In the genomic region with DNA sequence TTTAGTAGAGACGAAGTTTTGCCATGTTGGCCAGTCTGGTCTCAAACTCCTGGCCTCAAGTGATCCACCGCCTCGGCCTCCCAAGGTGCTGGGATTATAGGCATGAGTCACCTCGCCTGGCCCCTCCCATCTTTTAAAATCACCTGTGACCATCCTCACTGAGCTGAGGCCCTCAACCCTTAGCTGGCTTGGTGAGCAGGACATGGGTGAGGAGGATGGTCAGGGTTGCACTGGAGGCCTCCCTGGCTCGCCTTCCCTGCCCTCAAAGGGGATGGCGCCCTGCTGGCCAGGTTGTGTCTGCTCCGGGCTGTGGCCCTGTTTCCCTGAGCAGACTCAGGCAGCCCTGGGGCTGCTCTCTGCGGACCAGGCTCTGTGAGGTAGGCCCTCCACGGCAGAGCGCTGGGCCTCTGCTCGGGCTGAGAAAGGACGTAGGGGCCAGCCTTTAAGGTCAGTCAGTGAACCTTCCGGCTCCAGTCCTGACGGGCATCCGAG, we compare ENCODE assay signal across 26 cellular contexts. TPM values are rescaled to one million over a fixed set of nuclear protein-coding genes. Genes with fewer than 3 reads are reported as not detected.
DNase-seq lines count a peak whose midpoint lies in the region; ATAC-seq, FAIRE-seq and TF ChIP-seq lines count a peak whose summit lies in the region.
"Had no signal": no experiment of that assay in that cellular context is flagged by ENCODE, and none has a peak within 500 bp of the region (broad histone marks: within the 10 kb centered on the region; RNA-seq: fewer than 3 reads in every experiment).

No MANE protein-coding gene starts in this region.

- no peak overlapping the region for H2BK15ac ChIP-seq in H1 (ENCODE audit: low read length)

- no peak overlapping the region for H2BK5ac ChIP-seq in H1 (ENCODE audit: low read depth, low read length)

- H3K27ac ChIP-seq in H1 (ENCODE audit: low read depth, low read length) (no peak overlapping the region), transverse colon (peak overlapping the region; percentile 19 to 92 (median 82))
- H3K27ac ChIP-seq: body of pancreas, SJCRH30, skin epidermis, thoracic aorta had no signal

- H3K4me1 ChIP-seq in H1 (replicated peaks in 1 of 4; ENCODE audit: control insufficient read depth in 3 of 4, insufficient read depth in 4 of 4, low read length in 3 of 4) = peaks cover 3 to 24% (median 13%) of the 10 kb centered on the region in 4 experiments
- peaks cover 4% of the 10 kb centered on the region for H3K4me1 ChIP-seq in mucosa of descending colon (ENCODE audit: low read depth)
- peaks cover 2 to 9% (median 5%) of the 10 kb centered on the region in 4 donors for H3K4me1 ChIP-seq in transverse colon

- no peak overlapping the region for H2AK5ac ChIP-seq in H1 (ENCODE audit: low read depth, low read length)

- H3K36me3 Mint-ChIP-seq in activated CD8-positive, alpha-beta memory T cell treated with anti-CD3 and anti-CD28 coated beads, Interleukin-2, amount 10 ng/mL, durations not matched to agents 7 days and 5 days = no peaks in the 10 kb centered on the region
- H3K36me3 Mint-ChIP-seq: stimulated activated memory B cell treated with anti-CD40 and anti-IgM and Interleukin-4, amounts not matched to agents 10 μg/mL and 1 μg/mL and 100 μg/mL, for 72 hours had no signal

- H3K56ac ChIP-seq in H1 (replicated peaks; ENCODE audit: insufficient read length, low read depth, low read length) = no peak overlapping the region

- H3K4me3 Mint-ChIP-seq in activated CD8-positive, alpha-beta memory T cell treated with anti-CD3 and anti-CD28 coated beads, Interleukin-2, amount 10 ng/mL, durations not matched to agents 7 days and 5 days = no peak overlapping the region
- H3K4me3 Mint-ChIP-seq: activated naive CD8-positive, alpha-beta T cell treated with anti-CD3 and anti-CD28 coated beads, Interleukin-2, amount 50 U/mL, for 24 hours; stimulated activated memory B cell treated with anti-CD40 and anti-IgM and Interleukin-4, amounts not matched to agents 10 μg/mL and 1 μg/mL and 100 μg/mL, for 72 hours had no signal

- H3K27me3 ChIP-seq in H1 (replicated peaks in 1 of 4; ENCODE audit: control insufficient read depth in 3 of 4, extremely low read depth in 1 of 4, insufficient read depth in 3 of 4, low read length in 3 of 4) = no peaks in the 10 kb centered on the region
- no peaks in the 10 kb centered on the region for H3K27me3 ChIP-seq in transverse colon
- H3K27me3 ChIP-seq: body of pancreas, SJCRH30 had no signal

- no peak overlapping the region for H2BK120ac ChIP-seq in H1 (replicated peaks; ENCODE audit: low read depth, low read length)

- FAIRE-seq in H1 (lab: Jason Lieb, UNC) = no peak
- FAIRE-seq: colon had no signal

- H3K4me3 ChIP-seq in H1 (ENCODE audit: extremely low read depth in 1 of 4, insufficient read depth in 2 of 4, low read depth in 3 of 4, low read length in 4 of 4) (no peak overlapping the region), mucosa of descending colon (no peak overlapping the region), transverse colon (no peak overlapping the region)
- H3K4me3 ChIP-seq: body of pancreas, SJCRH30, skin epidermis, thoracic aorta had no signal

- no peak overlapping the region for H4K8ac ChIP-seq in H1 (ENCODE audit: extremely low read depth, insufficient read depth, low read length)

- H3K27ac Mint-ChIP-seq in activated CD8-positive, alpha-beta memory T cell treated with anti-CD3 and anti-CD28 coated beads, Interleukin-2, amount 10 ng/mL, durations not matched to agents 7 days and 5 days = no peak overlapping the region
- H3K27ac Mint-ChIP-seq: activated naive CD8-positive, alpha-beta T cell treated with anti-CD3 and anti-CD28 coated beads, Interleukin-2, amount 50 U/mL, for 24 hours; activated T-helper 2 cell treated with anti-CD3 and anti-CD28 coated beads, Interferon-gamma antibody, Interleukin-2, Interleukin-4, amounts not matched to agents 10 μg/mL and 5 μg/mL and 100 μg/mL, durations not matched to agents 14 hours and 24 hours and 36 hours; progenitor cell of endocrine pancreas; stimulated activated memory B cell treated with anti-CD40 and anti-IgM and Interleukin-4, amounts not matched to agents 10 μg/mL and 1 μg/mL and 100 μg/mL, for 72 hours had no signal

- H3K79me1 ChIP-seq in H1 (ENCODE audit: low read depth, low read length) = no peaks in the 10 kb centered on the region

- peak overlapping the region; percentile 9; the same call in 1 of the 2 replicates for H3K18ac ChIP-seq in H1 (ENCODE audit: extremely low read depth, low read length)

- no peak for TF ChIP-seq EP300 in H1 (IDR thresholded peaks at IDR 0.05; ENCODE audit: borderline replicate concordance in 1 of 2, low read depth in 2 of 2, low read length in 2 of 2)
- TF ChIP-seq EP300 in transverse colon (IDR thresholded peaks at IDR 0.05; ENCODE audit: low read depth) = no peak

- intact Hi-C loops in mucosa of descending colon (cut with DNase I, micrococcal nuclease) = no loop called here
- intact Hi-C loops in transverse colon (cut with DNase I; ENCODE audit: low total_unique reads) = no loop called here

- in situ Hi-C loops in transverse colon (cut with MboI; ENCODE audit: low pct_ligation_motif_present in 1 of 4, low pct_unique_long_range_greater_than_20kb in 1 of 4, low sequenced_read_pairs in 3 of 4) = no loop called here

- H3K23me2 ChIP-seq in H1 (ENCODE audit: low read depth, low read length) = no peaks in the 10 kb centered on the region

- H3K9ac ChIP-seq in H1 (replicated peaks in 1 of 4; ENCODE audit: extremely low read depth in 1 of 4, low read depth in 3 of 4, low read length in 3 of 4) = no peak overlapping the region

- CTCF ChIA-PET in activated CD8-positive, alpha-beta memory T cell treated with anti-CD3 and anti-CD28 coated beads, Interleukin-2, amount 10 ng/mL, durations not matched to agents 7 days and 5 days (lab: Charles Lee) = no interaction called here
- CTCF ChIA-PET in H1 (lab: Charles Lee; ENCODE audit: partially characterized antibody) = interaction anchor here (0.9 to 1.4 kb wide), 2 partner anchors 20 to 31 kb away, joined by 3 read pairs; no protein-coding TSS in a partner anchor

- no peak for ATAC-seq in activated CD8-positive, alpha-beta memory T cell treated with anti-CD3 and anti-CD28 coated beads, Interleukin-2, amount 10 ng/mL, durations not matched to agents 7 days and 5 days
- ATAC-seq in mucosa of descending colon = peak; percentile 23
- ATAC-seq: activated naive CD8-positive, alpha-beta T cell treated with anti-CD3 and anti-CD28 coated beads, Interleukin-2, amount 50 U/mL, for 24 hours; PC-3; stimulated activated memory B cell treated with anti-CD40 and anti-IgM and Interleukin-4, amounts not matched to agents 10 μg/mL and 1 μg/mL and 100 μg/mL, for 72 hours had no signal

- no peak for TF ChIP-seq CTCF in H1 (IDR thresholded peaks at IDR 0.05; ENCODE audit: control extremely low read depth in 1 of 3, insufficient read depth in 1 of 3, low read depth in 1 of 3, low read length in 3 of 3)
- no peak for TF ChIP-seq CTCF in mucosa of descending colon (IDR thresholded peaks at IDR 0.05)
- TF ChIP-seq CTCF in transverse colon (IDR thresholded peaks at IDR 0.05) = no peak

- 89% methylated on average over 15 of the region's 15 CpGs; no CpG with 5 or more reads in 1 of the 2 experiments for WGBS in H1 (ENCODE audit: extremely low coverage in 1 of 2, insufficient coverage in 1 of 2, insufficient read length in 1 of 2, insufficient replicate concordance in 2 of 2, low coverage in 1 of 2, low lambda C conversion rate in 2 of 2, missing lambda C conversion rate in 1 of 2), 2 experiments
- 92% methylated on average over 10 of the region's 15 CpGs; no CpG with 5 or more reads in 1 of the 2 donors for WGBS in transverse colon (ENCODE audit: low coverage in 1 of 2), 2 donors

- no peaks in the 10 kb centered on the region for H3K9me3 Mint-ChIP-seq in activated CD8-positive, alpha-beta memory T cell treated with anti-CD3 and anti-CD28 coated beads, Interleukin-2, amount 10 ng/mL, durations not matched to agents 7 days and 5 days (ENCODE audit: low read depth)
- H3K9me3 Mint-ChIP-seq: activated naive CD8-positive, alpha-beta T cell treated with anti-CD3 and anti-CD28 coated beads, Interleukin-2, amount 50 U/mL, for 24 hours; activated T-helper 2 cell treated with anti-CD3 and anti-CD28 coated beads, Interferon-gamma antibody, Interleukin-2, Interleukin-4, amounts not matched to agents 10 μg/mL and 5 μg/mL and 100 μg/mL, durations not matched to agents 14 hours and 24 hours and 36 hours; stimulated activated memory B cell treated with anti-CD40 and anti-IgM and Interleukin-4, amounts not matched to agents 10 μg/mL and 1 μg/mL and 100 μg/mL, for 72 hours had no signal

- peaks cover 3% of the 10 kb centered on the region for H3K27me3 Mint-ChIP-seq in activated CD8-positive, alpha-beta memory T cell treated with anti-CD3 and anti-CD28 coated beads, Interleukin-2, amount 10 ng/mL, durations not matched to agents 7 days and 5 days
- H3K27me3 Mint-ChIP-seq: activated naive CD8-positive, alpha-beta T cell treated with anti-CD3 and anti-CD28 coated beads, Interleukin-2, amount 50 U/mL, for 24 hours; progenitor cell of endocrine pancreas had no signal

- TF ChIP-seq RAD21 in H1 (IDR thresholded peaks at IDR 0.05 in 1 of 2, conservative IDR thresholded peaks at IDR 0.05 in 1 of 2; ENCODE audit: low read depth in 2 of 2, low read length in 2 of 2) = no peak

- H2BK20ac ChIP-seq in H1 (ENCODE audit: low read length) = no peak overlapping the region

- no peaks in the 10 kb centered on the region for H3K9me3 ChIP-seq in H1 (ENCODE audit: insufficient read depth in 2 of 2, low read depth in 1 of 2, low read length in 1 of 2)
- H3K9me3 ChIP-seq in mucosa of descending colon = no peaks in the 10 kb centered on the region
- H3K9me3 ChIP-seq in transverse colon = no peaks in the 10 kb centered on the region
- H3K9me3 ChIP-seq: body of pancreas, SJCRH30, thoracic aorta had no signal

- H2BK12ac ChIP-seq in H1 (ENCODE audit: low read depth, low read length) = no peak overlapping the region

- no peak overlapping the region for H3K14ac ChIP-seq in H1 (ENCODE audit: insufficient read length)

- no peak overlapping the region for H3K23ac ChIP-seq in H1 (ENCODE audit: insufficient read length)

- H2AFZ ChIP-seq in H1 (ENCODE audit: low read length) = no peak overlapping the region

- DNase-seq in activated CD8-positive, alpha-beta memory T cell treated with anti-CD3 and anti-CD28 coated beads, Interleukin-2, amount 10 ng/mL, durations not matched to agents 7 days and 5 days = peak; percentile 11
- no peak for DNase-seq in activated CD8-positive, alpha-beta memory T cell treated with anti-CD3 and anti-CD28 coated beads, Interleukin-2, amount 50 U/mL, for 48 hours
- DNase-seq in H1 (ENCODE audit: low read depth in 1 of 2, low spot score in 2 of 2) = no peak
- DNase-seq in mucosa of descending colon = no peak
- DNase-seq in transverse colon = no peak
- DNase-seq in activated naive CD4-positive, alpha-beta T cell (lab: John Stamatoyannopoulos, UW) = no peak
- DNase-seq in NCI-H2227 (lab: John Stamatoyannopoulos, UW; ENCODE audit: unreplicated experiment) = no peak
- DNase-seq in activated effector memory CD4-positive, alpha-beta T cell treated with Interleukin-2 at 50 U/mL for 16 hours = no peak
- DNase-seq: activated CD4-positive, alpha-beta T cell treated with anti-CD3 and anti-CD28 coated beads for 48 hours; activated naive CD8-positive, alpha-beta T cell treated with anti-CD3 and anti-CD28 coated beads, Interleukin-2, amount 50 U/mL, for 24 hours; body of pancreas; DMS79; Kasumi-1; NCI-H1092 treated with DMSO at 0.1 percent for 48 hours; NCI-H2081 treated with DMSO at 0.1 percent for 48 hours; NCI-H446 treated with DMSO at 0.1 percent for 48 hours; PC-3; SJCRH30; stimulated activated CD4-positive, alpha-beta T cell treated with anti-CD3 and anti-CD28 coated beads, Interleukin-2, amount 100 ng/mL, for 24 hours; T-helper 1 cell had no signal

- H4K20me1 ChIP-seq in H1 (replicated peaks in 1 of 2; ENCODE audit: control insufficient read depth in 1 of 2, insufficient read depth in 2 of 2, low read length in 2 of 2) = no peaks in the 10 kb centered on the region

- no peak overlapping the region for H4K5ac ChIP-seq in H1 (ENCODE audit: insufficient read length, low read depth, low read length)

- no peak overlapping the region for H3K4me2 ChIP-seq in H1 (ENCODE audit: insufficient read depth in 1 of 2, low read depth in 2 of 2, low read length in 2 of 2)

- H4K91ac ChIP-seq in H1 (replicated peaks; ENCODE audit: insufficient read length, low read length) = no peak overlapping the region

- H3K79me2 ChIP-seq in H1 (ENCODE audit: control insufficient read depth in 1 of 2, insufficient read depth in 2 of 2, low read length in 2 of 2) = no peaks in the 10 kb centered on the region

- peaks cover 10% of the 10 kb centered on the region for H3K4me1 Mint-ChIP-seq in activated CD8-positive, alpha-beta memory T cell treated with anti-CD3 and anti-CD28 coated beads, Interleukin-2, amount 10 ng/mL, durations not matched to agents 7 days and 5 days
- H3K4me1 Mint-ChIP-seq: activated naive CD8-positive, alpha-beta T cell treated with anti-CD3 and anti-CD28 coated beads, Interleukin-2, amount 50 U/mL, for 24 hours; stimulated activated memory B cell treated with anti-CD40 and anti-IgM and Interleukin-4, amounts not matched to agents 10 μg/mL and 1 μg/mL and 100 μg/mL, for 72 hours had no signal

- TF ChIP-seq POLR2A in H1 (IDR thresholded peaks at IDR 0.05; ENCODE audit: control extremely low read depth in 1 of 2, low read depth in 2 of 2, low read length in 2 of 2) = no peak
- TF ChIP-seq POLR2A in transverse colon (IDR thresholded peaks at IDR 0.05) = no peak

- no peaks in the 10 kb centered on the region for H3K36me3 ChIP-seq in H1 (ENCODE audit: control insufficient read depth in 2 of 4, insufficient read depth in 4 of 4, low read length in 3 of 4)
- H3K36me3 ChIP-seq in mucosa of descending colon (ENCODE audit: low read depth) = no peaks in the 10 kb centered on the region
- H3K36me3 ChIP-seq in transverse colon = no peaks in the 10 kb centered on the region

- no peak overlapping the region for H3K4ac ChIP-seq in H1 (replicated peaks; ENCODE audit: insufficient read length, low read depth, low read length)

- POLR2A ChIA-PET in H1 (lab: Charles Lee; ENCODE audit: partially characterized antibody) = no interaction called here

RNA-seq across cellular contexts. Expression of gene SYNM, which starts 33.7 kb away (rescaled TPM):
- 1 to 10 TPM; 1.5 TPM for total RNA-seq in activated CD8-positive, alpha-beta memory T cell treated with anti-CD3 and anti-CD28 coated beads, Interleukin-2, amount 10 ng/mL, durations not matched to agents 7 days and 5 days
- total RNA-seq in H1 (2021; fragmentation: NEBNext Ultra II Directional; extraction: Animal tissue kit (Norgen Biotek cat#: 25700)) = 2.0 and 2.2 TPM in 2 replicates
- polyA plus RNA-seq in H1 (2011; rRNA removed) = 0.67 and 0.89 TPM in 2 replicates
- polyA plus RNA-seq in H1 (2011; cell fraction: cytosol; rRNA removed) = 0.85 TPM
- 2.4 TPM for polyA plus RNA-seq in H1 (2011; cell fraction: nucleus; rRNA removed)
- polyA plus RNA-seq in H1 (2012, experiment 1 of 2) = 1.9 to 2.2 TPM (median 2.1 TPM) in 4 replicates
- 0.31 TPM for polyA plus RNA-seq in H1 (2012, experiment 2 of 2)
- 1.0 TPM for polyA plus RNA-seq in H1 (2013, experiment 1 of 2)
- polyA plus RNA-seq in H1 (2013, experiment 2 of 2) = 0.98 TPM
- polyA minus RNA-seq in H1 (2011; rRNA and poly(A)+ RNA removed) = 0.95 and 1.4 TPM in 2 replicates
- 1.1 TPM for polyA minus RNA-seq in H1 (2011; cell fraction: cytosol; rRNA and poly(A)+ RNA removed)
- 1.7 TPM for polyA minus RNA-seq in H1 (2011; cell fraction: nucleus; rRNA and poly(A)+ RNA removed)
- total RNA-seq in mucosa of descending colon = 100 to 1,000 TPM in 1 of 3 donors, 10 to 100 TPM in 2; 10.9 to 777 (median 37.0) TPM
- 100 to 1,000 TPM in 2 of 4 donors, 10 to 100 TPM in 2; 98.3 to 414 (median 158) TPM for total RNA-seq in transverse colon
